ENCODE assay signal across 20 cellular contexts in genomic region chr19:14412436-14413071, GRCh38. TPM values are rescaled to one million over a fixed set of nuclear protein-coding genes. Genes with fewer than 3 reads are reported as not detected.
DNase-seq lines count a peak whose midpoint lies in the region; ATAC-seq, FAIRE-seq and TF ChIP-seq lines count a peak whose summit lies in the region.
"Had no signal": no experiment of that assay in that cellular context is flagged by ENCODE, and none has a peak within 500 bp of the region (broad histone marks: within the 10 kb centered on the region; RNA-seq: fewer than 3 reads in every experiment).

No MANE protein-coding gene starts in this region.

- peak overlapping the region; percentile 11 for H3K4me2 ChIP-seq in Karpas-422 (ENCODE audit: low read depth, low read length, poor library complexity, severe bottlenecking)

- no peaks in the 10 kb centered on the region for H3K9me2 ChIP-seq in Karpas-422 (replicated peaks; ENCODE audit: insufficient read depth, low read length)

- H3K9me3 ChIP-seq in Karpas-422 (ENCODE audit: low read length), result no peaks in the 10 kb centered on the region
- H3K9me3 ChIP-seq in BE2C, result no peaks in the 10 kb centered on the region
- H3K9me3 ChIP-seq: mucosa of descending colon, uterus had no signal

- no peak for FAIRE-seq in urothelium cell line (lab: Jason Lieb, UNC)
- FAIRE-seq: H54 had no signal

- H3K36me3 ChIP-seq in Karpas-422 (ENCODE audit: insufficient read depth, low read length), result peaks cover 39% of the 10 kb centered on the region
- peaks cover 71% of the 10 kb centered on the region for H3K36me3 ChIP-seq in BE2C
- H3K36me3 ChIP-seq: uterus had no signal

- no peaks in the 10 kb centered on the region for H3K9me3 Mint-ChIP-seq in effector memory CD8-positive, alpha-beta T cell
- no peaks in the 10 kb centered on the region for H3K9me3 Mint-ChIP-seq in stimulated activated memory B cell treated with anti-CD40 and anti-IgM and Interleukin-4, amounts not matched to agents 10 μg/mL and 1 μg/mL and 100 μg/mL, for 72 hours

- no peak overlapping the region for H2AFZ ChIP-seq in Karpas-422 (ENCODE audit: low read length)

- no peak overlapping the region for H3K27ac ChIP-seq in Karpas-422 (ENCODE audit: low read length)
- H3K27ac ChIP-seq: cardiac muscle cell, SK-N-MC, WERI-Rb-1 had no signal

- H3K27me3 ChIP-seq in Karpas-422 (ENCODE audit: low read length) (no peaks in the 10 kb centered on the region), BE2C (no peaks in the 10 kb centered on the region)
- H3K27me3 ChIP-seq: cardiac muscle cell, uterus had no signal

- peaks cover 74% of the 10 kb centered on the region for H3K4me1 ChIP-seq in Karpas-422 (ENCODE audit: low read length)
- peaks cover 16% of the 10 kb centered on the region for H3K4me1 ChIP-seq in BE2C

- peak overlapping the region; percentile 54 to 82 for H3K4me3 Mint-ChIP-seq in effector memory CD8-positive, alpha-beta T cell
- no peak overlapping the region for H3K4me3 Mint-ChIP-seq in stimulated activated memory B cell treated with anti-CD40 and anti-IgM and Interleukin-4, amounts not matched to agents 10 μg/mL and 1 μg/mL and 100 μg/mL, for 72 hours
- H3K4me3 Mint-ChIP-seq: activated CD8-positive, alpha-beta T cell treated with anti-CD3 and anti-CD28 coated beads, Interleukin-2, amount 10 ng/mL, durations not matched to agents 7 days and 5 days had no signal

- peaks cover 58% of the 10 kb centered on the region for H3K79me2 ChIP-seq in Karpas-422 (ENCODE audit: low read length)

- no peak overlapping the region for H3K9ac ChIP-seq in Karpas-422 (ENCODE audit: low read length)

- ATAC-seq in effector memory CD8-positive, alpha-beta T cell (replicated peaks), result no peak
- no peak for ATAC-seq in stimulated activated memory B cell treated with anti-CD40 and anti-IgM and Interleukin-4, amounts not matched to agents 10 μg/mL and 1 μg/mL and 100 μg/mL, for 72 hours
- no peak for ATAC-seq in activated CD4-positive, CD25-positive, alpha-beta regulatory T cell treated with anti-CD3 and anti-CD28 coated beads, Interleukin-2, amount 50 U/mL, for 24 hours
- ATAC-seq: activated CD8-positive, alpha-beta T cell treated with anti-CD3 and anti-CD28 coated beads, Interleukin-2, amount 10 ng/mL, durations not matched to agents 7 days and 5 days; left ventricle myocardium superior; mucosa of descending colon had no signal

- peak overlapping the region; percentile 84 to 98 for H3K27ac Mint-ChIP-seq in effector memory CD8-positive, alpha-beta T cell
- peak overlapping the region; percentile 63 for H3K27ac Mint-ChIP-seq in stimulated activated memory B cell treated with anti-CD40 and anti-IgM and Interleukin-4, amounts not matched to agents 10 μg/mL and 1 μg/mL and 100 μg/mL, for 72 hours

- H3K36me3 Mint-ChIP-seq in effector memory CD8-positive, alpha-beta T cell (ENCODE audit: insufficient read depth), result peaks cover 100% of the 10 kb centered on the region
- peaks cover 80% of the 10 kb centered on the region for H3K36me3 Mint-ChIP-seq in stimulated activated memory B cell treated with anti-CD40 and anti-IgM and Interleukin-4, amounts not matched to agents 10 μg/mL and 1 μg/mL and 100 μg/mL, for 72 hours

- peaks cover 63 to 80% of the 10 kb centered on the region in 2 donors for H3K4me1 Mint-ChIP-seq in effector memory CD8-positive, alpha-beta T cell (ENCODE audit: low read depth in 2 of 2)
- peaks cover 86% of the 10 kb centered on the region for H3K4me1 Mint-ChIP-seq in stimulated activated memory B cell treated with anti-CD40 and anti-IgM and Interleukin-4, amounts not matched to agents 10 μg/mL and 1 μg/mL and 100 μg/mL, for 72 hours

- no peak for TF ChIP-seq CTCF in BE2C (IDR thresholded peaks at IDR 0.05; ENCODE audit: low read depth, low read length)

- DNase-seq in activated gamma-delta T cell treated with Interleukin-2 at 50 U/mL for 16 hours, result peak; percentile 4
- no peak for DNase-seq in activated gamma-delta T cell (lab: John Stamatoyannopoulos, UW)
- DNase-seq in Karpas-422, result no peak
- DNase-seq in effector memory CD8-positive, alpha-beta T cell, result peak in 2 of 3 experiments; percentile 16 to 22
- no peak for DNase-seq in urothelium cell line (ENCODE audit: low spot score)
- DNase-seq in BE2C, result no peak
- DNase-seq: activated CD8-positive, alpha-beta T cell treated with anti-CD3 and anti-CD28 coated beads, Interleukin-2, amount 10 ng/mL, durations not matched to agents 7 days and 5 days; dermis blood vessel endothelial cell; left ventricle myocardium superior; mucosa of descending colon; NCI-H1048; NCI-H2029 treated with DMSO at 0.1 percent for 48 hours; stimulated activated CD4-positive, alpha-beta T cell treated with anti-CD3 and anti-CD28 coated beads, Interleukin-4, amount 100 ng/mL, for 4 hours; uterus; WERI-Rb-1 had no signal

- no peaks in the 10 kb centered on the region for H3K27me3 Mint-ChIP-seq in effector memory CD8-positive, alpha-beta T cell
- no peaks in the 10 kb centered on the region for H3K27me3 Mint-ChIP-seq in stimulated activated memory B cell treated with anti-CD40 and anti-IgM and Interleukin-4, amounts not matched to agents 10 μg/mL and 1 μg/mL and 100 μg/mL, for 72 hours

- no peak overlapping the region for H3K4me3 ChIP-seq in Karpas-422 (ENCODE audit: low read length)
- no peak overlapping the region for H3K4me3 ChIP-seq in BE2C (ENCODE audit: low read depth, low read length)
- H3K4me3 ChIP-seq: cardiac muscle cell, mucosa of descending colon, SK-N-MC, uterus had no signal

- peaks cover 70% of the 10 kb centered on the region for H4K20me1 ChIP-seq in Karpas-422 (ENCODE audit: insufficient read depth, low read depth, low read length)

RNA-seq across cellular contexts. Expression of gene DDX39A, which starts 6.6 kb away (rescaled TPM):
- total RNA-seq in Karpas-422 (2014; rRNA removed; shearing (Covaris generic); ENCODE audit: low replicate concordance), result 92.4 and 151 TPM in 2 replicates
- polyA plus RNA-seq in BE2C (2012; ENCODE audit: insufficient read depth, insufficient read length, low read depth), result 374 TPM

RNA-seq across cellular contexts. Expression of gene PKN1, which starts 20.6 kb away (rescaled TPM):
- total RNA-seq in Karpas-422 (2014; rRNA removed; shearing (Covaris generic); ENCODE audit: low replicate concordance), result 66.3 and 186 TPM in 2 replicates
- polyA plus RNA-seq in BE2C (2012; ENCODE audit: insufficient read depth, insufficient read length, low read depth), result 283 TPM

RNA-seq across cellular contexts. Expression of gene ADGRE5, which starts 31.3 kb away (rescaled TPM):
- total RNA-seq in Karpas-422 (2014; rRNA removed; shearing (Covaris generic); ENCODE audit: low replicate concordance), result not detected in 2 replicates
- 26.7 TPM for polyA plus RNA-seq in BE2C (2012; ENCODE audit: insufficient read depth, insufficient read length, low read depth)

Comparison
In these comparisons a context has a peak if more than half of its experiments do, and no peak if none do; other contexts are left out.
1. DNase-seq: peak in activated gamma-delta T cell treated with Interleukin-2 at 50 U/mL for 16 hours (single experiment) and effector memory CD8-positive, alpha-beta T cell (2 of 3); none in activated gamma-delta T cell (single experiment), Karpas-422 (single experiment), urothelium cell line (single experiment) and BE2C (single experiment).